Comparison of ENCODE assay signal across 8 cellular contexts in genomic region chr6:170584181-170584953, GRCh38. TPM values are rescaled to one million over a fixed set of nuclear protein-coding genes. Genes with fewer than 3 reads are reported as not detected.
DNase-seq lines count a peak whose midpoint lies in the region; ATAC-seq lines count a peak whose summit lies in the region.

TSS of gene PDCD2 (minus strand) at chr6:170584637. CDS start at chr6:170584581, 56 bp downstream.

- peaks cover 26% of the 10 kb centered on the region for H3K4me1 Mint-ChIP-seq in activated CD8-positive, alpha-beta memory T cell treated with anti-CD3 and anti-CD28 coated beads, Interleukin-2, amount 10 ng/mL, durations not matched to agents 7 days and 5 days

- H3K4me1 ChIP-seq in endocrine pancreas (ENCODE audit: control insufficient read depth, insufficient read depth, low read length), result no peaks in the 10 kb centered on the region

- H3K27ac Mint-ChIP-seq in activated CD8-positive, alpha-beta memory T cell treated with anti-CD3 and anti-CD28 coated beads, Interleukin-2, amount 10 ng/mL, durations not matched to agents 7 days and 5 days, result peak within 1 kb of the TSS; percentile 95

- H3K36me3 ChIP-seq in endocrine pancreas (ENCODE audit: control insufficient read depth, insufficient read depth, low read length), result no peaks in the 10 kb centered on the region

- H3K9ac ChIP-seq in endocrine pancreas (ENCODE audit: control insufficient read depth, insufficient read depth, low read length), result peak within 1 kb of the TSS; percentile 77

- no peaks in the 10 kb centered on the region for H3K9me3 ChIP-seq in endocrine pancreas (ENCODE audit: control insufficient read depth, low read length)

- DNase-seq in COR-L47 (lab: John Stamatoyannopoulos, UW) (peak; percentile 62), HUDEP-2 (lab: John Stamatoyannopoulos, UW; ENCODE audit: unreplicated experiment in 76 of 76) (peak in 75 of 76 experiments; percentile 59 to 98 (median 93)), NOMO-1 treated with dmso at 0.1 percent for 144 hours (lab: John Stamatoyannopoulos, UW; ENCODE audit: unreplicated experiment) (peak; percentile 96), mesenteric fat pad (ENCODE audit: low spot score) (peak; percentile 98)
- peak; percentile 96 for DNase-seq in activated CD8-positive, alpha-beta memory T cell treated with anti-CD3 and anti-CD28 coated beads, Interleukin-2, amount 10 ng/mL, durations not matched to agents 7 days and 5 days
- peak; percentile 88 for DNase-seq in stimulated activated CD8-positive, alpha-beta memory T cell treated with anti-CD3 and anti-CD28 coated beads, Interleukin-15, amount 100 ng/mL, for 24 hours (ENCODE audit: low read depth)

- CTCF ChIA-PET in activated CD8-positive, alpha-beta memory T cell treated with anti-CD3 and anti-CD28 coated beads, Interleukin-2, amount 10 ng/mL, durations not matched to agents 7 days and 5 days (lab: Charles Lee), result interaction anchor here (0.7 to 2.0 kb wide), 6 partner anchors 9 to 830 kb away, joined by 3 to 10 read pairs (median 8); partner anchors contain the start of gene TBP

- no peaks in the 10 kb centered on the region for H3K27me3 ChIP-seq in endocrine pancreas (ENCODE audit: control insufficient read depth, insufficient read depth, low read length)

- peak within 1 kb of the TSS; percentile 76 for H3K4me3 ChIP-seq in endocrine pancreas (ENCODE audit: control insufficient read depth, insufficient read depth, low read length)

- peaks cover 30% of the 10 kb centered on the region for H3K36me3 Mint-ChIP-seq in activated CD8-positive, alpha-beta memory T cell treated with anti-CD3 and anti-CD28 coated beads, Interleukin-2, amount 10 ng/mL, durations not matched to agents 7 days and 5 days

- H3K4me3 Mint-ChIP-seq in activated CD8-positive, alpha-beta memory T cell treated with anti-CD3 and anti-CD28 coated beads, Interleukin-2, amount 10 ng/mL, durations not matched to agents 7 days and 5 days, result peak within 1 kb of the TSS; percentile 98

- ATAC-seq in GM21381 (IDR thresholded peaks at IDR 0.05; ENCODE audit: unreplicated experiment), result peak; percentile 97
- peak; percentile 94 for ATAC-seq in activated CD8-positive, alpha-beta memory T cell treated with anti-CD3 and anti-CD28 coated beads, Interleukin-2, amount 10 ng/mL, durations not matched to agents 7 days and 5 days

- peaks cover 3% of the 10 kb centered on the region for H3K27me3 Mint-ChIP-seq in activated CD8-positive, alpha-beta memory T cell treated with anti-CD3 and anti-CD28 coated beads, Interleukin-2, amount 10 ng/mL, durations not matched to agents 7 days and 5 days

- H3K9me3 Mint-ChIP-seq in activated CD8-positive, alpha-beta memory T cell treated with anti-CD3 and anti-CD28 coated beads, Interleukin-2, amount 10 ng/mL, durations not matched to agents 7 days and 5 days (ENCODE audit: low read depth), result no peaks in the 10 kb centered on the region

RNA-seq across cellular contexts. Expression of gene PDCD2, which starts in this region (rescaled TPM):
- 10 to 100 TPM; 75.4 to 99.7 TPM for total RNA-seq in activated CD8-positive, alpha-beta memory T cell treated with anti-CD3 and anti-CD28 coated beads, Interleukin-2, amount 10 ng/mL, durations not matched to agents 7 days and 5 days
- 54.1 TPM for total RNA-seq in mesenteric fat pad

Comparison
In these comparisons a context has a peak if more than half of its experiments do, and no peak if none do; other contexts are left out.
1. Peak in every context shown above with its lines: DNase-seq, ATAC-seq and H3K4me3 ChIP-seq.